8 cellular contexts compared by ENCODE assay signal in the genomic region with DNA sequence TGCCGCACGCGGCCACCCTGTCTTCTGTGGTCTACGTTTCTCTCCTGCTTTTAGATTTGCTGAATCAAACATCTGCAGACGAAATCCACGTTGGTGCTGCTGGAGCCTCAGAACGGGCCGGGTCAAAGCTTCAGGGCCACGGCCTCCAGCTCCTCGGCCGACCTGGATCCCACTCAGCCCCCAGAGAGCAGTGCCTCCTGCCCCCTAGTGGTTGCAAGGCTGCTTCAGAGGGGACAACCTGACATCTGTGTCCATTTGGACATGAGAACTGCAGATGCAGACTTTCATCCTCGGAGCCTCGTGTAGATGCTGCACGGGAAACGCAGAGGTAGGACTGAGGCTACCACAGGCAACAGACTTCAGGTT. TPM values are rescaled to one million over a fixed set of nuclear protein-coding genes. Genes with fewer than 3 reads are reported as not detected.
DNase-seq lines count a peak whose midpoint lies in the region; ATAC-seq lines count a peak whose summit lies in the region.

No MANE protein-coding gene starts in this region.

- DNase-seq in NCI-H82 (lab: John Stamatoyannopoulos, UW): peak; percentile 43
- DNase-seq in NCI-H82 treated with DMSO at 0.1 percent for 48 hours (lab: John Stamatoyannopoulos, UW; ENCODE audit: unreplicated experiment): no peak
- DNase-seq in NCI-H526 treated with DMSO at 0.1 percent for 48 hours (lab: John Stamatoyannopoulos, UW): peak; percentile 8
- peak; percentile 22 for DNase-seq in effector CD8-positive, alpha-beta T cell (lab: John Stamatoyannopoulos, UW)
- peak in 6 of 10 donors; percentile 12 to 70 (median 34) for DNase-seq in naive thymus-derived CD8-positive, alpha-beta T cell
- no peak for DNase-seq in activated CD4-positive, CD25-positive, alpha-beta regulatory T cell (lab: John Stamatoyannopoulos, UW)
- no peak for DNase-seq in MG63
- no peak for DNase-seq in ureter (ENCODE audit: low spot score)

- peaks cover 96% of the 10 kb centered on the region for H3K36me3 ChIP-seq in MG63

- H3K27ac Mint-ChIP-seq in naive thymus-derived CD8-positive, alpha-beta T cell: peak overlapping the region in 3 of 10 donors; percentile 36 to 73 (median 68)

- no peak overlapping the region for H3K4me3 ChIP-seq in MG63

- POLR2A ChIA-PET in naive thymus-derived CD8-positive, alpha-beta T cell (lab: Charles Lee): interaction anchor here (1.0 kb wide), 1 partner anchor 88 kb away, joined by 3 read pairs; no protein-coding TSS in a partner anchor

- peak in 1 of 2 donors; percentile 42 for ATAC-seq in naive thymus-derived CD8-positive, alpha-beta T cell

- H3K27me3 ChIP-seq in MG63: no peaks in the 10 kb centered on the region

- peaks cover 0 to 4% (median 0%) of the 10 kb centered on the region in 4 donors for H3K4me1 Mint-ChIP-seq in naive thymus-derived CD8-positive, alpha-beta T cell

- no peaks in the 10 kb centered on the region for H3K9me3 Mint-ChIP-seq in naive thymus-derived CD8-positive, alpha-beta T cell

- no peak overlapping the region for H3K4me3 Mint-ChIP-seq in naive thymus-derived CD8-positive, alpha-beta T cell

- H3K9me3 ChIP-seq in MG63: peaks cover 2% of the 10 kb centered on the region; the same call in 1 of the 2 replicates

- peaks cover 0 to 11% (median 0%) of the 10 kb centered on the region in 3 donors for H3K36me3 Mint-ChIP-seq in naive thymus-derived CD8-positive, alpha-beta T cell

- H3K27me3 Mint-ChIP-seq in naive thymus-derived CD8-positive, alpha-beta T cell: no peaks in the 10 kb centered on the region

RNA-seq across cellular contexts. Expression of a gene that starts 23.0 kb away (rescaled TPM):
- under 1 TPM; 0.08 to 0.27 TPM for total RNA-seq in naive thymus-derived CD8-positive, alpha-beta T cell
- polyA plus RNA-seq in naive thymus-derived CD8-positive, alpha-beta T cell: under 1 TPM in 1 of 3 donors, not detected in 2; 0.09 TPM
- not detected in 2 replicates for total RNA-seq in MG63 (2014; rRNA removed; shearing (Covaris generic); ENCODE audit: low replicate concordance)
- total RNA-seq in ureter: 0.57 TPM

RNA-seq across cellular contexts. Expression of a gene that starts 55.5 kb away (rescaled TPM):
- 10 to 100 TPM; 40.3 to 46.1 TPM for total RNA-seq in naive thymus-derived CD8-positive, alpha-beta T cell
- 10 to 100 TPM; 18.6 to 46.3 (median 20.9) TPM for polyA plus RNA-seq in naive thymus-derived CD8-positive, alpha-beta T cell
- total RNA-seq in MG63 (2014; rRNA removed; shearing (Covaris generic); ENCODE audit: low replicate concordance): 130 and 166 TPM in 2 replicates
- total RNA-seq in ureter: 48.0 TPM

Comparison
In these comparisons a context has a peak if more than half of its experiments do, and no peak if none do; other contexts are left out.
1. DNase-seq: peak in NCI-H82 (single experiment), NCI-H526 treated with DMSO at 0.1 percent for 48 hours (single experiment), effector CD8-positive, alpha-beta T cell (single experiment) and naive thymus-derived CD8-positive, alpha-beta T cell (6 of 10); none in NCI-H82 treated with DMSO at 0.1 percent for 48 hours (single experiment), activated CD4-positive, CD25-positive, alpha-beta regulatory T cell (0 of 4), MG63 (single experiment) and ureter (single experiment).